Comparison of ENCODE assay signal across 8 cellular contexts in genomic region chr2:60553496-60553991, GRCh38. TPM values are rescaled to one million over a fixed set of nuclear protein-coding genes. Genes with fewer than 3 reads are reported as not detected.
DNase-seq lines count a peak whose midpoint lies in the region; ATAC-seq and TF ChIP-seq lines count a peak whose summit lies in the region.

TSS of gene BCL11A (minus strand) at chr2:60553654. CDS start at chr2:60553270, 384 bp downstream.

- H3K27me3 ChIP-seq in left ventricle myocardium inferior (ENCODE audit: low read depth) = peaks cover 99% of the 10 kb centered on the region
- peaks cover 2 to 96% (median 36%) of the 10 kb centered on the region in 3 donors for H3K27me3 ChIP-seq in psoas muscle (ENCODE audit: insufficient read depth in 3 of 3, low read length in 2 of 3)

- WGBS in psoas muscle, 3 donors = 0 to 2% (median 1%) methylated on average over 7 to 29 of the region's 30 CpGs

- no peaks in the 10 kb centered on the region for H3K36me3 ChIP-seq in left ventricle myocardium inferior
- no peaks in the 10 kb centered on the region for H3K36me3 ChIP-seq in psoas muscle (ENCODE audit: insufficient read depth in 1 of 2, low read depth in 1 of 2)

- intact Hi-C loops in left ventricle myocardium inferior (cut with micrococcal nuclease) = loop anchor here (5.0 kb wide), 1 partner anchor 216 kb away; no protein-coding TSS in a partner anchor
- intact Hi-C loops in psoas muscle (cut with DNase I) = loop anchor here in 1 of 2 donors (5.0 kb wide), 2 partner anchors 341 to 1251 kb away; no protein-coding TSS in a partner anchor

- TF ChIP-seq CTCF in HFF-Myc (IDR thresholded peaks at IDR 0.05; ENCODE audit: low read depth, low read length, missing control alignments) (no peak), left ventricle myocardium inferior (IDR thresholded peaks at IDR 0.05; ENCODE audit: borderline replicate concordance) (no peak), psoas muscle (IDR thresholded peaks at IDR 0.05) (no peak)

- no peaks in the 10 kb centered on the region for H3K9me3 Mint-ChIP-seq in activated naive CD8-positive, alpha-beta T cell treated with anti-CD3 and anti-CD28 coated beads, Interleukin-2, amount 50 U/mL, for 24 hours

- peak within 1 kb of the TSS; percentile 81 for H3K4me3 Mint-ChIP-seq in activated naive CD8-positive, alpha-beta T cell treated with anti-CD3 and anti-CD28 coated beads, Interleukin-2, amount 50 U/mL, for 24 hours

- no peak for ATAC-seq in activated naive CD8-positive, alpha-beta T cell treated with anti-CD3 and anti-CD28 coated beads, Interleukin-2, amount 50 U/mL, for 24 hours
- ATAC-seq in psoas muscle = no peak
- no peak for ATAC-seq in GM21737 (IDR thresholded peaks at IDR 0.05; ENCODE audit: unreplicated experiment)
- no peak for ATAC-seq in HG03139 (IDR thresholded peaks at IDR 0.05; ENCODE audit: unreplicated experiment)

- peak within 1 kb of the TSS; percentile 84 for H3K27ac Mint-ChIP-seq in activated naive CD8-positive, alpha-beta T cell treated with anti-CD3 and anti-CD28 coated beads, Interleukin-2, amount 50 U/mL, for 24 hours

- H3K9me3 ChIP-seq in left ventricle myocardium inferior (replicated peaks) (no peaks in the 10 kb centered on the region), psoas muscle (no peaks in the 10 kb centered on the region)

- H3K27me3 Mint-ChIP-seq in activated naive CD8-positive, alpha-beta T cell treated with anti-CD3 and anti-CD28 coated beads, Interleukin-2, amount 50 U/mL, for 24 hours = peaks cover 69% of the 10 kb centered on the region

- H3K4me3 ChIP-seq in HFF-Myc (replicated peaks; ENCODE audit: low read depth, low read length) (peak within 1 kb of the TSS; percentile 64), left ventricle myocardium inferior (peak within 1 kb of the TSS; percentile 73), psoas muscle (peak within 1 kb of the TSS; percentile 85)

- peaks cover 1% of the 10 kb centered on the region for H3K36me3 Mint-ChIP-seq in activated naive CD8-positive, alpha-beta T cell treated with anti-CD3 and anti-CD28 coated beads, Interleukin-2, amount 50 U/mL, for 24 hours (ENCODE audit: low read depth)

- H3K4me1 ChIP-seq in left ventricle myocardium inferior (peaks cover 80% of the 10 kb centered on the region), psoas muscle (peaks cover 28% of the 10 kb centered on the region)

- DNase-seq in DMS114 treated with DMSO at 0.1 percent for 48 hours (lab: John Stamatoyannopoulos, UW; ENCODE audit: unreplicated experiment) (peak; percentile 87), HFF-Myc (ENCODE audit: extremely low read depth, low read depth) (peak; percentile 80), NCI-H524 (lab: John Stamatoyannopoulos, UW) (peak; percentile 88 to 94), left ventricle myocardium inferior (peak; percentile 56), psoas muscle (peak in 1 of 2 donors; percentile 55)
- DNase-seq in activated naive CD8-positive, alpha-beta T cell treated with anti-CD3 and anti-CD28 coated beads, Interleukin-2, amount 50 U/mL, for 24 hours = peak; percentile 29

- H3K4me1 Mint-ChIP-seq in activated naive CD8-positive, alpha-beta T cell treated with anti-CD3 and anti-CD28 coated beads, Interleukin-2, amount 50 U/mL, for 24 hours = peaks cover 50% of the 10 kb centered on the region

- H3K27ac ChIP-seq in left ventricle myocardium inferior (replicated peaks) (peak within 1 kb of the TSS; percentile 87), psoas muscle (no peak within 1 kb of the TSS)

RNA-seq across cellular contexts. Expression of gene BCL11A, which starts in this region (rescaled TPM):
- total RNA-seq in left ventricle myocardium inferior (27.1 TPM), psoas muscle (under 1 TPM; 0.24 to 0.66 (median 0.55) TPM)
- under 1 TPM in 2 of 3 donors, not detected in 1; 0.01 to 0.05 TPM for polyA plus RNA-seq in psoas muscle

Comparison
In these comparisons a context has a peak if more than half of its experiments do, and no peak if none do; other contexts are left out.
1. RNA of gene BCL11A (total RNA-seq): 27.1 TPM in left ventricle myocardium inferior (single experiment); 0.24 to 0.66 TPM in psoas muscle; every median in the first group is over 10 times any median in the second.
2. Peak in every context shown above with its lines, with median percentiles within 50 percentile points of each other: H3K4me3 ChIP-seq.